Comparison of ENCODE assay signal across 12 cellular contexts in genomic region chr7:139697031-139697430, GRCh38.
DNase-seq lines count a peak whose midpoint lies in the region; TF ChIP-seq lines count a peak whose summit lies in the region.
"Had no signal": no experiment of that assay in that cellular context is flagged by ENCODE, and none has a peak within 500 bp of the region (broad histone marks: within the 10 kb centered on the region; RNA-seq: fewer than 3 reads in every experiment).

No MANE protein-coding gene starts in this region.

- no peaks in the 10 kb centered on the region for H3K36me3 Mint-ChIP-seq in neural crest cell (ENCODE audit: low read depth)
- peaks cover 0 to 24% (median 9%) of the 10 kb centered on the region in 3 donors for H3K36me3 Mint-ChIP-seq in CD8-positive, alpha-beta memory T cell

- H3K4me1 Mint-ChIP-seq in neural crest cell, result peaks cover 24% of the 10 kb centered on the region
- H3K4me1 Mint-ChIP-seq in CD8-positive, alpha-beta memory T cell, result peaks cover 7 to 30% (median 13%) of the 10 kb centered on the region in 3 donors

- H3K27ac ChIP-seq in WERI-Rb-1, result no peak overlapping the region
- H3K27ac ChIP-seq in CD8-positive, alpha-beta memory T cell (ENCODE audit: low read depth, low read length), result no peak overlapping the region
- H3K27ac ChIP-seq: gastroesophageal sphincter, PC-9 had no signal

- H3K9me3 Mint-ChIP-seq in neural crest cell, result no peaks in the 10 kb centered on the region
- no peaks in the 10 kb centered on the region for H3K9me3 Mint-ChIP-seq in CD8-positive, alpha-beta memory T cell
- H3K9me3 Mint-ChIP-seq: brain; CD4-positive, alpha-beta memory T cell had no signal

- H3K36me3 ChIP-seq in WERI-Rb-1, result peaks cover 34% of the 10 kb centered on the region
- no peaks in the 10 kb centered on the region for H3K36me3 ChIP-seq in CD8-positive, alpha-beta memory T cell (ENCODE audit: insufficient read depth, low read length)
- H3K36me3 ChIP-seq: gastroesophageal sphincter had no signal

- H3K27me3 ChIP-seq in WERI-Rb-1 (ENCODE audit: insufficient read depth, low read depth, severe bottlenecking), result no peaks in the 10 kb centered on the region
- no peaks in the 10 kb centered on the region for H3K27me3 ChIP-seq in CD8-positive, alpha-beta memory T cell (ENCODE audit: insufficient read depth, low read length, poor library complexity, severe bottlenecking)
- H3K27me3 ChIP-seq: gastroesophageal sphincter had no signal

- peak; percentile 66 for DNase-seq in DMS153 treated with DMSO at 0.1 percent for 48 hours (lab: John Stamatoyannopoulos, UW; ENCODE audit: unreplicated experiment)
- peak; percentile 41 for DNase-seq in NCI-H187 treated with DMSO at 0.1 percent for 48 hours (lab: John Stamatoyannopoulos, UW)
- DNase-seq in WERI-Rb-1, result peak; percentile 33
- no peak for DNase-seq in neural crest cell (ENCODE audit: low read depth, low spot score)
- DNase-seq in mucosa of gallbladder (ENCODE audit: low spot score), result no peak
- DNase-seq in globus pallidus (ENCODE audit: low spot score), result no peak
- DNase-seq in NCI-H1105 (lab: John Stamatoyannopoulos, UW), result no peak
- no peak for DNase-seq in CD8-positive, alpha-beta memory T cell
- DNase-seq: CD4-positive, alpha-beta memory T cell; PC-9 had no signal

- CTCF ChIA-PET in CD8-positive, alpha-beta memory T cell (lab: Charles Lee), result no interaction called here

- POLR2A ChIA-PET in CD8-positive, alpha-beta memory T cell (lab: Charles Lee), result no interaction called here

- H3K4me1 ChIP-seq in CD8-positive, alpha-beta memory T cell (ENCODE audit: insufficient read depth, low read length), result peaks cover 9% of the 10 kb centered on the region

- H3K4me3 ChIP-seq in WERI-Rb-1 (ENCODE audit: low read depth, low read length), result no peak overlapping the region
- H3K4me3 ChIP-seq in CD8-positive, alpha-beta memory T cell (ENCODE audit: low read length), result no peak overlapping the region
- H3K4me3 ChIP-seq: gastroesophageal sphincter, PC-9 had no signal

- no peaks in the 10 kb centered on the region for H3K9me3 ChIP-seq in WERI-Rb-1 (ENCODE audit: severe bottlenecking)
- H3K9me3 ChIP-seq in CD8-positive, alpha-beta memory T cell (ENCODE audit: low read length), result no peaks in the 10 kb centered on the region
- H3K9me3 ChIP-seq: gastroesophageal sphincter had no signal

- TF ChIP-seq CTCF in WERI-Rb-1 (IDR thresholded peaks at IDR 0.05; ENCODE audit: low read depth, low read length), result no peak
- no peak for TF ChIP-seq CTCF in neural crest cell (conservative IDR thresholded peaks at IDR 0.05)

- H3K4me3 Mint-ChIP-seq in neural crest cell, result no peak overlapping the region
- no peak overlapping the region for H3K4me3 Mint-ChIP-seq in CD8-positive, alpha-beta memory T cell
- H3K4me3 Mint-ChIP-seq: brain; CD4-positive, alpha-beta memory T cell had no signal

- H3K27ac Mint-ChIP-seq in neural crest cell (ENCODE audit: unreplicated experiment), result peak overlapping the region; percentile 57
- peak overlapping the region in 1 of 8 donors; percentile 29 for H3K27ac Mint-ChIP-seq in CD8-positive, alpha-beta memory T cell

- no peaks in the 10 kb centered on the region for H3K27me3 Mint-ChIP-seq in neural crest cell (ENCODE audit: low read depth)
- no peaks in the 10 kb centered on the region for H3K27me3 Mint-ChIP-seq in CD8-positive, alpha-beta memory T cell
- H3K27me3 Mint-ChIP-seq: brain; CD4-positive, alpha-beta memory T cell had no signal

Comparison
In these comparisons a context has a peak if more than half of its experiments do, and no peak if none do; other contexts are left out.
1. DNase-seq: peak in DMS153 treated with DMSO at 0.1 percent for 48 hours (single experiment), NCI-H187 treated with DMSO at 0.1 percent for 48 hours (single experiment) and WERI-Rb-1 (single experiment); none in neural crest cell (single experiment), mucosa of gallbladder (single experiment), globus pallidus (single experiment), NCI-H1105 (single experiment) and CD8-positive, alpha-beta memory T cell (0 of 5).